In genomic region chr1:116168277-116169032, GRCh38 we compare ENCODE assay signal across 1 cellular context.
A peak's percentile ranks its signal among the peaks of the same experiment; 100 is the strongest.
TF ChIP-seq lines count a peak whose summit lies in the region.

No MANE protein-coding gene starts in this region.

TF ChIP-seq in WTC11, 78 proteins besides CTCF, POLR2A, EP300 and RAD21 (continued from another document):
- TF ChIP-seq HMGXB4 (CRISPR knock-in tag; IDR thresholded peaks at IDR 0.05) (peak; percentile 59; the same call in 1 of the 2 replicates), NFE2L1 (CRISPR knock-in tag; IDR thresholded peaks at IDR 0.05) (0 out of 2 replicates have a peak, but pooled peaks have one; percentile 9), RORB (CRISPR knock-in tag; IDR thresholded peaks at IDR 0.05) (no peak), SP1 (CRISPR knock-in tag; conservative IDR thresholded peaks at IDR 0.05) (0 out of 2 replicates have a peak, but pooled peaks have one; percentile 31), MYBL2 (CRISPR knock-in tag; IDR thresholded peaks at IDR 0.05) (no peak)
